1 cellular context compared by ENCODE assay signal in genomic region chr6:43911354-43911624, GRCh38.
TF ChIP-seq lines count a peak whose summit lies in the region.

No MANE protein-coding gene starts in this region.

TF ChIP-seq in GM23338, 12 proteins besides CTCF, POLR2A, EP300 and RAD21 (continued from another document):
- TF ChIP-seq ZNF462 (CRISPR knock-in tag; IDR thresholded peaks at IDR 0.05) (no peak), EZH2phosphoT487 (IDR thresholded peaks at IDR 0.05; ENCODE audit: unreplicated experiment) (no peak), JUNB (IDR thresholded peaks at IDR 0.05; ENCODE audit: unreplicated experiment) (no peak)
